ENCODE assay signal across 1 cellular context in genomic region chr6:27479319-27480182, GRCh38.
TF ChIP-seq lines count a peak whose summit lies in the region.

No MANE protein-coding gene starts in this region.

TF ChIP-seq in IMR-90, 13 proteins besides CTCF, POLR2A, EP300 and RAD21 (continued from another document):
- no peak for TF ChIP-seq USF2 (IDR thresholded peaks at IDR 0.05; ENCODE audit: low read depth, low read length)
- TF ChIP-seq SMC3 (IDR thresholded peaks at IDR 0.05; ENCODE audit: low read depth, low read length) = no peak
- peak; percentile 84; the same call in 1 of the 2 replicates for TF ChIP-seq FOS (IDR thresholded peaks at IDR 0.05; ENCODE audit: low read depth, low read length)
